ENCODE assay signal across 1 cellular context in genomic region chr21:31141389-31142021, GRCh38.
TF ChIP-seq lines count a peak whose summit lies in the region.

No MANE protein-coding gene starts in this region.

TF ChIP-seq in H1, 55 proteins besides CTCF, POLR2A, EP300 and RAD21 (continued from another document):
- TF ChIP-seq, protein P1, sequence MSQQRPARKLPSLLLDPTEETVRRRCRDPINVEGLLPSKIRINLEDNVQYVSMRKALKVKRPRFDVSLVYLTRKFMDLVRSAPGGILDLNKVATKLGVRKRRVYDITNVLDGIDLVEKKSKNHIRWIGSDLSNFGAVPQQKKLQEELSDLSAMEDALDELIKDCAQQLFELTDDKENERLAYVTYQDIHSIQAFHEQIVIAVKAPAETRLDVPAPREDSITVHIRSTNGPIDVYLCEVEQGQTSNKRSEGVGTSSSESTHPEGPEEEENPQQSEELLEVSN (IDR thresholded peaks at IDR 0.05), result no peak
- no peak for TF ChIP-seq CREB1 (IDR thresholded peaks at IDR 0.05)
- no peak for TF ChIP-seq CTBP2 (IDR thresholded peaks at IDR 0.05; ENCODE audit: borderline replicate concordance, insufficient read depth, insufficient read length, low read length)
- no peak for TF ChIP-seq EGR1 (IDR thresholded peaks at IDR 0.05; ENCODE audit: borderline replicate concordance, low read depth, low read length)
- TF ChIP-seq, protein P2, sequence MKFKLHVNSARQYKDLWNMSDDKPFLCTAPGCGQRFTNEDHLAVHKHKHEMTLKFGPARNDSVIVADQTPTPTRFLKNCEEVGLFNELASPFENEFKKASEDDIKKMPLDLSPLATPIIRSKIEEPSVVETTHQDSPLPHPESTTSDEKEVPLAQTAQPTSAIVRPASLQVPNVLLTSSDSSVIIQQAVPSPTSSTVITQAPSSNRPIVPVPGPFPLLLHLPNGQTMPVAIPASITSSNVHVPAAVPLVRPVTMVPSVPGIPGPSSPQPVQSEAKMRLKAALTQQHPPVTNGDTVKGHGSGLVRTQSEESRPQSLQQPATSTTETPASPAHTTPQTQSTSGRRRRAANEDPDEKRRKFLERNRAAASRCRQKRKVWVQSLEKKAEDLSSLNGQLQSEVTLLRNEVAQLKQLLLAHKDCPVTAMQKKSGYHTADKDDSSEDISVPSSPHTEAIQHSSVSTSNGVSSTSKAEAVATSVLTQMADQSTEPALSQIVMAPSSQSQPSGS (IDR thresholded peaks at IDR 0.05; ENCODE audit: low read length), result no peak
